In the genomic region with DNA sequence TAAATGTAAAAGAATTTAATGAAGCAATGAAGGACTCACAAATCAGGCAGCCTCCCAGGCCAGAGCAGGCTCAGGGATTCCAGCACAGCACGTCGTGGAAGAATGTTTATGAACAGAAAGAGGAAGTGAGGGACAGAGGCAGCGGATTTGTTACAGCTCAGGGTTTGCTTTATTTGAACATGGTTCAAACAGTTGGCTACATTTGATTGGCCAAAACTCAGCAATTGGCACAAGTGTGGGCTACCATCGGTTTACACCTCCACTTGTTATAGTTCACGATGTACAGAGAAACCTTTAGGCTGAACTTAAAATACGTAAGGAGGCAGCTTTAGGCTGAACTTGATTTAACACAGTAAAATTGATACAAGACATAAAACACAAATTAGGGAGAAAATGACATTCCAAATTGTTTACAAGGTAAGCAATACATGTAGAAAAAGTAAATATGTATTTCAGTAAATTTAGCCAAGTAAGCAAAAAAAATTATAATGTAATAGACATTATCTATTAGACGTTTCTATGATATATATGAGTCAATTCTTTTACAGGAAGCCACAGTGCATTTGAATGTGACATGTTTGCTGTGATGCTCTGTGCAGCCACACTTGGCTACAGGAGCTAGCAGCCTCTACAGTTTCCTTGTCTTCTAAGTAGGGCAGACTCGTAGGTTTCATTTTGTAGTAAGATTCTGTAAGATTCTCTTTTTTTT, we compare ENCODE assay signal across 8 cellular contexts.
A peak's percentile ranks its signal among the peaks of the same experiment; 100 is the strongest.
DNase-seq lines count a peak whose midpoint lies in the region; ATAC-seq and TF ChIP-seq lines count a peak whose summit lies in the region.

No MANE protein-coding gene starts in this region.

- DNase-seq in GM06990 (ENCODE audit: extremely low read depth, insufficient read length) (no peak), chondrocyte (ENCODE audit: low spot score) (no peak), Right ventricle myocardium inferior (ENCODE audit: missing footprints) (no peak)
- no peak for DNase-seq in stimulated activated naive CD8-positive, alpha-beta T cell treated with anti-CD3 and anti-CD28 coated beads, Interleukin-15, Interleukin-2, amounts not matched to agents 100 U/mL and 50 U/mL, for 24 hours
- DNase-seq in effector CD8-positive, alpha-beta T cell (lab: John Stamatoyannopoulos, UW), result no peak
- no peak for DNase-seq in stimulated activated CD4-positive, alpha-beta T cell treated with anti-CD3 and anti-CD28 coated beads, Interleukin-4, amount 100 ng/mL, for 24 hours

- peaks cover 25% of the 10 kb centered on the region for H3K9me3 Mint-ChIP-seq in chondrocyte (ENCODE audit: low read depth)

- H3K4me3 ChIP-seq in GM06990 (replicated peaks; ENCODE audit: low read depth, low read length), result peak overlapping the region; percentile 1; the same call in 1 of the 2 replicates

- intact Hi-C loops in Right ventricle myocardium inferior (cut with DNase I), result no loop called here

- peak overlapping the region; percentile 78 for H3K27ac Mint-ChIP-seq in chondrocyte (ENCODE audit: unreplicated experiment)

- peaks cover 9% of the 10 kb centered on the region for H3K36me3 Mint-ChIP-seq in chondrocyte (ENCODE audit: low read depth)

- H3K36me3 ChIP-seq in GM06990 (ENCODE audit: control insufficient read depth, insufficient read depth, low read length), result no peaks in the 10 kb centered on the region

- ATAC-seq in GM21423 (IDR thresholded peaks at IDR 0.05; ENCODE audit: unreplicated experiment) (peak; percentile 77), HG03575 (IDR thresholded peaks at IDR 0.05; ENCODE audit: extremely low read depth, insufficient number of reproducible peaks, low FRiP score, unreplicated experiment) (peak; percentile 39), Right ventricle myocardium inferior (no peak)
- ATAC-seq in stimulated activated naive CD8-positive, alpha-beta T cell treated with anti-CD3 and anti-CD28 coated beads, Interleukin-15, Interleukin-2, amounts not matched to agents 100 U/mL and 50 U/mL, for 24 hours, result peak; percentile 66

- no peaks in the 10 kb centered on the region for H3K27me3 ChIP-seq in GM06990 (replicated peaks; ENCODE audit: control insufficient read depth, insufficient read depth, low read length)

- TF ChIP-seq CTCF in GM06990 (IDR thresholded peaks at IDR 0.05; ENCODE audit: insufficient read depth, low read length, poor library complexity, severe bottlenecking) (no peak), chondrocyte (IDR thresholded peaks at IDR 0.05) (no peak)

- H3K27me3 Mint-ChIP-seq in chondrocyte (ENCODE audit: low read depth), result no peaks in the 10 kb centered on the region

- peaks cover 27% of the 10 kb centered on the region for H3K4me1 Mint-ChIP-seq in chondrocyte (ENCODE audit: low read depth)

- H3K4me3 Mint-ChIP-seq in chondrocyte (ENCODE audit: unreplicated experiment), result no peak overlapping the region
